Comparison of ENCODE assay signal across 20 cellular contexts in the genomic region with DNA sequence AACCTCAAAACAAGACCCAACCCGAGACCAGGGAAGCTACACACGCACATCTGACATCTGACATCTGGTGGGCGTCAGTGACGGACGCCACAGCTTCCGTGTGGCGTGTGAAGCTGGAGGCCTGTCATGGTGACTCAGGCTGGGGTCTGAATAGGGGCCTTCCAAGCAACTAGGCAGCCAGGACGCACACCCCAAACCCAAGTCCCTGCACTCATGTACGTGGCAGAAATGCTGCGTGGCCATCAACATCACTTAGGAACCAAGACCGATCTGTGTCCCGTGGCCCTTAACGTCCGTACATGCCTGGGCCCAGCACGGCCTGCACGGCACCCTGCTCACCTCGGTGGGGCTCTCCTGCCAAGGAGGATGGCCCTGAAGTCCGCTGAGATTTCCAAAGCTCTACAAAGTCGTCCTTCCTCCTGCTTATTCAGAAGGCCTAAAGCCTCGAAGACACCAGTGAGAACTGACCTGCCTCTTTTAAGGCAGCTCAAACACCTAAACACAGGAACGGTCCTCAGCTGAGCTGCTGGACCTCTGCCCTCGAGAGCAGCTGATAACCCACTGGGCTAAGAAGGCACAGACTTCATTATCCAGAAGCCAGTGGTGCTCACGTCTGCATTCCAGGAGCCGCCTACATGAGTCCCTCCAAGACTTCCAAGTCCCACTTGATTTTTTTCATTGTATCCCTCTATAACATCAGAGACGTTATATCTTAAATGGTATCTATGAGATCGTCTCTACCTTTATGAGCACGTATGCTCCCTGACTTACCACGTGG.
DNase-seq lines count a peak whose midpoint lies in the region; ATAC-seq and TF ChIP-seq lines count a peak whose summit lies in the region.
"Had no signal": no experiment of that assay in that cellular context is flagged by ENCODE, and none has a peak within 500 bp of the region (broad histone marks: within the 10 kb centered on the region; RNA-seq: fewer than 3 reads in every experiment).

No MANE protein-coding gene starts in this region.

- 44 to 65% methylated on average over 7 to 12 of the region's 28 CpGs for WGBS in gastroesophageal sphincter (ENCODE audit: low coverage in 1 of 2), 2 donors
- WGBS in trophoblast cell (ENCODE audit: extremely low coverage, insufficient coverage, insufficient read length): no CpG with 5 or more reads among the region's 28 CpGs
- 90 to 91% methylated on average over 28 of the region's 28 CpGs for WGBS in aorta, 2 donors

- H4K12ac ChIP-seq in trophoblast cell (ENCODE audit: low read depth, low read length): no peak overlapping the region

- H3K18ac ChIP-seq in trophoblast cell (ENCODE audit: low read length): peak overlapping the region; percentile 17

- H3K27ac ChIP-seq in right atrium auricular region: no peak overlapping the region
- H3K27ac ChIP-seq in gastroesophageal sphincter: peak overlapping the region; percentile 21 to 71 (median 59)
- no peak overlapping the region for H3K27ac ChIP-seq in trophoblast cell (ENCODE audit: low read depth, low read length)
- no peak overlapping the region for H3K27ac ChIP-seq in aorta (ENCODE audit: low read depth in 1 of 2, low read length in 2 of 2)
- H3K27ac ChIP-seq: left lung had no signal

- H2BK5ac ChIP-seq in trophoblast cell (ENCODE audit: low read depth, low read length, poor library complexity): no peak overlapping the region

- no peak overlapping the region for H4K91ac ChIP-seq in trophoblast cell (ENCODE audit: low read depth, low read length)

- TF ChIP-seq EP300 in gastroesophageal sphincter (IDR thresholded peaks at IDR 0.05): no peak

- H3K4me3 ChIP-seq in right atrium auricular region: no peak overlapping the region
- H3K4me3 ChIP-seq in gastroesophageal sphincter: no peak overlapping the region
- H3K4me3 ChIP-seq in trophoblast cell (ENCODE audit: low read depth, low read length): no peak overlapping the region
- no peak overlapping the region for H3K4me3 ChIP-seq in aorta (ENCODE audit: low read length in 2 of 2)
- H3K4me3 ChIP-seq: left lung had no signal

- peaks cover 3% of the 10 kb centered on the region for H3K79me2 ChIP-seq in trophoblast cell (ENCODE audit: control insufficient read depth, insufficient read depth, low read length, poor library complexity)

- no peak overlapping the region for H3K4ac ChIP-seq in trophoblast cell (ENCODE audit: low read depth, low read length)

- H3K36me3 ChIP-seq in right atrium auricular region: no peaks in the 10 kb centered on the region
- no peaks in the 10 kb centered on the region for H3K36me3 ChIP-seq in gastroesophageal sphincter
- no peaks in the 10 kb centered on the region for H3K36me3 ChIP-seq in trophoblast cell (ENCODE audit: control insufficient read depth in 1 of 2, insufficient read depth in 2 of 2, low read length in 2 of 2)
- H3K36me3 ChIP-seq in aorta (ENCODE audit: control insufficient read depth in 1 of 2, insufficient read depth in 2 of 2, low read length in 1 of 2): no peaks in the 10 kb centered on the region
- H3K36me3 ChIP-seq: left lung had no signal

- H3K4me2 ChIP-seq in trophoblast cell (ENCODE audit: low read length): no peak overlapping the region

- H3K9me3 ChIP-seq in right atrium auricular region (no peaks in the 10 kb centered on the region), gastroesophageal sphincter (no peaks in the 10 kb centered on the region), trophoblast cell (ENCODE audit: insufficient read depth, low read depth, low read length) (no peaks in the 10 kb centered on the region), aorta (ENCODE audit: control insufficient read depth, low read length) (no peaks in the 10 kb centered on the region)
- H3K9me3 ChIP-seq: left lung had no signal

- H3K27me3 ChIP-seq in right atrium auricular region (no peaks in the 10 kb centered on the region), gastroesophageal sphincter (no peaks in the 10 kb centered on the region), trophoblast cell (ENCODE audit: insufficient read depth, low read length) (no peaks in the 10 kb centered on the region), aorta (ENCODE audit: control insufficient read depth in 1 of 2, insufficient read depth in 2 of 2, low read length in 1 of 2) (no peaks in the 10 kb centered on the region)
- H3K27me3 ChIP-seq: left lung had no signal

- H2AFZ ChIP-seq in trophoblast cell (ENCODE audit: insufficient read depth, low read length, poor library complexity): no peak overlapping the region

- DNase-seq in left ventricle myocardium superior (no peak), right atrium auricular region (ENCODE audit: low spot score) (no peak), trophoblast cell (no peak), aorta (peak; percentile 24 to 49), middle frontal gyrus (ENCODE audit: extremely low spot score, low spot score) (no peak), retina (no peak), GM03348 (ENCODE audit: low spot score) (no peak)
- DNase-seq: activated CD4-positive, CD25-positive, alpha-beta regulatory T cell; activated CD8-positive, alpha-beta T cell treated with anti-CD3 and anti-CD28 coated beads for 36 hours; activated naive CD4-positive, alpha-beta T cell; anterior cingulate cortex; DMS 273 treated with DMSO at 0.1 percent for 48 hours; NCI-H1105; NCI-H2029 treated with DMSO at 0.1 percent for 48 hours; NCI-H510A; stimulated activated CD4-positive, alpha-beta T cell treated with anti-CD3 and anti-CD28 coated beads, Interleukin-2, amount 100 ng/mL, for 48 hours; stimulated activated naive CD8-positive, alpha-beta T cell treated with anti-CD3 and anti-CD28 coated beads, Interleukin-15, Interleukin-2, amounts not matched to agents 100 U/mL and 50 U/mL, for 24 hours; T1000 had no signal

- no peaks in the 10 kb centered on the region for H3K79me1 ChIP-seq in trophoblast cell (ENCODE audit: low read length)

- H4K8ac ChIP-seq in trophoblast cell (ENCODE audit: low read depth, low read length): no peak overlapping the region

- no peak for TF ChIP-seq POLR2A in gastroesophageal sphincter (IDR thresholded peaks at IDR 0.05)

- TF ChIP-seq CTCF in right atrium auricular region (IDR thresholded peaks at IDR 0.05) (no peak), gastroesophageal sphincter (IDR thresholded peaks at IDR 0.05) (no peak)

- H3K14ac ChIP-seq in trophoblast cell (ENCODE audit: low read length): peak overlapping the region; percentile 24

- H2AK5ac ChIP-seq in trophoblast cell (ENCODE audit: low read length): no peak overlapping the region

- no peak overlapping the region for H3K23ac ChIP-seq in trophoblast cell (ENCODE audit: low read length)

- ATAC-seq in left ventricle myocardium superior (peak; percentile 40), gastroesophageal sphincter (no peak), aorta (ENCODE audit: low FRiP score) (no peak)
- ATAC-seq: activated CD8-positive, alpha-beta T cell treated with anti-CD3 and anti-CD28 coated beads for 36 hours; left lung; stimulated activated naive CD8-positive, alpha-beta T cell treated with anti-CD3 and anti-CD28 coated beads, Interleukin-15, Interleukin-2, amounts not matched to agents 100 U/mL and 50 U/mL, for 24 hours had no signal

- peaks cover 0 to 22% of the 10 kb centered on the region in 2 donors for H3K4me1 ChIP-seq in right atrium auricular region
- H3K4me1 ChIP-seq in gastroesophageal sphincter: peaks cover 0 to 89% (median 9%) of the 10 kb centered on the region in 3 donors
- H3K4me1 ChIP-seq in trophoblast cell (ENCODE audit: control insufficient read depth in 1 of 2, insufficient read depth in 2 of 2, low read length in 2 of 2): peaks cover 20 to 26% of the 10 kb centered on the region in 2 experiments
- no peaks in the 10 kb centered on the region for H3K4me1 ChIP-seq in aorta (ENCODE audit: control insufficient read depth in 1 of 2, insufficient read depth in 2 of 2, low read length in 2 of 2)
- H3K4me1 ChIP-seq: left lung had no signal

- no peak overlapping the region for H3K9ac ChIP-seq in trophoblast cell (ENCODE audit: low read length)

- intact Hi-C loops in left ventricle myocardium superior (cut with micrococcal nuclease): no loop called here
- intact Hi-C loops in aorta (cut with DNase I): no loop called here

- H2BK12ac ChIP-seq in trophoblast cell (ENCODE audit: low read length): no peak overlapping the region

- no peak overlapping the region for H2BK120ac ChIP-seq in trophoblast cell (ENCODE audit: insufficient read depth, low read length, poor library complexity)

Comparison
In these comparisons a context has a peak if more than half of its experiments do, and no peak if none do; other contexts are left out.
1. DNase-seq: peak in aorta (2 of 2); none in left ventricle myocardium superior (single experiment), right atrium auricular region (single experiment), trophoblast cell (0 of 2), middle frontal gyrus (single experiment), retina (single experiment) and GM03348 (single experiment).
2. H3K27ac ChIP-seq: peak in gastroesophageal sphincter (4 of 4); none in right atrium auricular region (0 of 2), trophoblast cell (single experiment) and aorta (0 of 2).